1 cellular context compared by ENCODE assay signal in the genomic region with DNA sequence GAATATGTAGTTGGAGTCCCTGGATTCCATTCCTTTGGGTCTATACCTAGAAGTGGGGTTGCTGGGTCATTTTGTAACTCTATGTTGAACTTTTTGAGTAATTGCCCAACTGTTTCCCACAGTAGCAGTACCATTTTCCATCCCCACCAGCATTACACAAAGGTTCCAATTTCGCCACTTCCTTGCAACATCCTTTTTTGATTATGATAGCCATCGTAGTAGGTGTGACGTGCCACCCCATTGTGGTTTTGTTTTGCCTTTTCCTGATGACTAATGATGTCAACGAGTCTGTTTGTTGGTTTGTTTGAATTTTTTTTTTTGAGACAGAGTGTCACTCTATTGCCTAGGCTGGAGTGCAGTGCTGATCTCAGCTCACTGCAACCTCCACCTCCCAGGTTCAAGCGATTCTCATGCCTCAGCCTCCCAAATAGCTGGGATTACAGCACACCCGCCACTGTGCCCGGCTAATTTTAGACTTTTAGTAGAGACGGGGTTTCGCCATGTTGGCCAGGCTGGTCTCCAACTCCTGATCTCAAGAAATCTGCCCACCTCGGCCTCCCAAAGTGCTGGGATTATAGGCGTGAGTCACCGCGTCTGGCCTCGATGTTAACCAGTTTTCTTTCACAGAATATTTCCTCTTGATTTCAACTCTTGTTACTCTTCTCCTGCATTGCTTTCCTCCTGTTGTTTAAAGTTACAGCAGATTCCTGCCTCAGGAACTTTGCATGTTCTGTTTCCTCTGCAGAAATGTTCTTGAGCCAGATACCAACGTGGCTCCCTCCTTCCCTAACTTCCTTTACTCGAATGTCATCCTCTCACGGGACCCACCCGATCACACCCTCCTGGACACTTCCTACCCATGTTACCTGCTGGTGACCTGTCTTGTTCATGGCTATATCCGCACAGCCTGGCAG.
A peak's percentile ranks its signal among the peaks of the same experiment; 100 is the strongest.
TF ChIP-seq lines count a peak whose summit lies in the region.

No MANE protein-coding gene starts in this region.

TF ChIP-seq in HepG2, 621 proteins besides CTCF, POLR2A, EP300 and RAD21:
- TF ChIP-seq, protein P1, sequence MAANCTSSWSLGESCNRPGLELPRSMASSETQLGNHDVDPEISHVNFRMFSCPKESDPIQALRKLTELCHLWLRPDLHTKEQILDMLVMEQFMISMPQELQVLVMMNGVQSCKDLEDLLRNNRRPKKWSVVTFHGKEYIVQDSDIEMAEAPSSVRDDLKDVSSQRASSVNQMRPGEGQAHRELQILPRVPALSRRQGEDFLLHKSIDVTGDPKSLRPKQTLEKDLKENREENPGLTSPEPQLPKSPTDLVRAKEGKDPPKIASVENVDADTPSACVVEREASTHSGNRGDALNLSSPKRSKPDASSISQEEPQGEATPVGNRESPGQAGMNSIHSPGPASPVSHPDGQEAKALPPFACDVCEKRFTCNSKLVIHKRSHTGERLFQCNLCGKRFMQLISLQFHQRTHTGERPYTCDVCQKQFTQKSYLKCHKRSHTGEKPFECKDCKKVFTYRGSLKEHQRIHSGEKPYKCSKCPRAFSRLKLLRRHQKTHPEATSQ (CRISPR knock-in tag; IDR thresholded peaks at IDR 0.05; ENCODE audit: borderline replicate concordance) = no peak
- no peak for TF ChIP-seq HMG20A (CRISPR knock-in tag; IDR thresholded peaks at IDR 0.05; ENCODE audit: borderline replicate concordance)
- peak; percentile 70 for TF ChIP-seq CREB1 (IDR thresholded peaks at IDR 0.05)
- no peak for TF ChIP-seq CREB1 (CRISPR knock-in tag; IDR thresholded peaks at IDR 0.05)
- no peak for TF ChIP-seq ZNF670 (CRISPR knock-in tag; IDR thresholded peaks at IDR 0.05; ENCODE audit: borderline replicate concordance)
- TF ChIP-seq, protein P2, sequence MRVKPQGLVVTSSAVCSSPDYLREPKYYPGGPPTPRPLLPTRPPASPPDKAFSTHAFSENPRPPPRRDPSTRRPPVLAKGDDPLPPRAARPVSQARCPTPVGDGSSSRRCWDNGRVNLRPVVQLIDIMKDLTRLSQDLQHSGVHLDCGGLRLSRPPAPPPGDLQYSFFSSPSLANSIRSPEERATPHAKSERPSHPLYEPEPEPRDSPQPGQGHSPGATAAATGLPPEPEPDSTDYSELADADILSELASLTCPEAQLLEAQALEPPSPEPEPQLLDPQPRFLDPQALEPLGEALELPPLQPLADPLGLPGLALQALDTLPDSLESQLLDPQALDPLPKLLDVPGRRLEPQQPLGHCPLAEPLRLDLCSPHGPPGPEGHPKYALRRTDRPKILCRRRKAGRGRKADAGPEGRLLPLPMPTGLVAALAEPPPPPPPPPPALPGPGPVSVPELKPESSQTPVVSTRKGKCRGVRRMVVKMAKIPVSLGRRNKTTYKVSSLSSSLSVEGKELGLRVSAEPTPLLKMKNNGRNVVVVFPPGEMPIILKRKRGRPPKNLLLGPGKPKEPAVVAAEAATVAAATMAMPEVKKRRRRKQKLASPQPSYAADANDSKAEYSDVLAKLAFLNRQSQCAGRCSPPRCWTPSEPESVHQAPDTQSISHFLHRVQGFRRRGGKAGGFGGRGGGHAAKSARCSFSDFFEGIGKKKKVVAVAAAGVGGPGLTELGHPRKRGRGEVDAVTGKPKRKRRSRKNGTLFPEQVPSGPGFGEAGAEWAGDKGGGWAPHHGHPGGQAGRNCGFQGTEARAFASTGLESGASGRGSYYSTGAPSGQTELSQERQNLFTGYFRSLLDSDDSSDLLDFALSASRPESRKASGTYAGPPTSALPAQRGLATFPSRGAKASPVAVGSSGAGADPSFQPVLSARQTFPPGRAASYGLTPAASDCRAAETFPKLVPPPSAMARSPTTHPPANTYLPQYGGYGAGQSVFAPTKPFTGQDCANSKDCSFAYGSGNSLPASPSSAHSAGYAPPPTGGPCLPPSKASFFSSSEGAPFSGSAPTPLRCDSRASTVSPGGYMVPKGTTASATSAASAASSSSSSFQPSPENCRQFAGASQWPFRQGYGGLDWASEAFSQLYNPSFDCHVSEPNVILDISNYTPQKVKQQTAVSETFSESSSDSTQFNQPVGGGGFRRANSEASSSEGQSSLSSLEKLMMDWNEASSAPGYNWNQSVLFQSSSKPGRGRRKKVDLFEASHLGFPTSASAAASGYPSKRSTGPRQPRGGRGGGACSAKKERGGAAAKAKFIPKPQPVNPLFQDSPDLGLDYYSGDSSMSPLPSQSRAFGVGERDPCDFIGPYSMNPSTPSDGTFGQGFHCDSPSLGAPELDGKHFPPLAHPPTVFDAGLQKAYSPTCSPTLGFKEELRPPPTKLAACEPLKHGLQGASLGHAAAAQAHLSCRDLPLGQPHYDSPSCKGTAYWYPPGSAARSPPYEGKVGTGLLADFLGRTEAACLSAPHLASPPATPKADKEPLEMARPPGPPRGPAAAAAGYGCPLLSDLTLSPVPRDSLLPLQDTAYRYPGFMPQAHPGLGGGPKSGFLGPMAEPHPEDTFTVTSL (CRISPR knock-in tag; IDR thresholded peaks at IDR 0.05; ENCODE audit: borderline replicate concordance) = no peak
- TF ChIP-seq ZFX (CRISPR knock-in tag; IDR thresholded peaks at IDR 0.05; ENCODE audit: low read depth) = no peak
- no peak for TF ChIP-seq CBX5 (CRISPR knock-in tag; IDR thresholded peaks at IDR 0.05; ENCODE audit: borderline replicate concordance)
- TF ChIP-seq, protein P3, sequence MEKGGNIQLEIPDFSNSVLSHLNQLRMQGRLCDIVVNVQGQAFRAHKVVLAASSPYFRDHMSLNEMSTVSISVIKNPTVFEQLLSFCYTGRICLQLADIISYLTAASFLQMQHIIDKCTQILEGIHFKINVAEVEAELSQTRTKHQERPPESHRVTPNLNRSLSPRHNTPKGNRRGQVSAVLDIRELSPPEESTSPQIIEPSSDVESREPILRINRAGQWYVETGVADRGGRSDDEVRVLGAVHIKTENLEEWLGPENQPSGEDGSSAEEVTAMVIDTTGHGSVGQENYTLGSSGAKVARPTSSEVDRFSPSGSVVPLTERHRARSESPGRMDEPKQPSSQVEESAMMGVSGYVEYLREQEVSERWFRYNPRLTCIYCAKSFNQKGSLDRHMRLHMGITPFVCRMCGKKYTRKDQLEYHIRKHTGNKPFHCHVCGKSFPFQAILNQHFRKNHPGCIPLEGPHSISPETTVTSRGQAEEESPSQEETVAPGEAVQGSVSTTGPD (CRISPR knock-in tag; IDR thresholded peaks at IDR 0.05) = no peak
- no peak for TF ChIP-seq RFX5 (IDR thresholded peaks at IDR 0.05; ENCODE audit: low read depth, low read length)
- TF ChIP-seq CEBPB (IDR thresholded peaks at IDR 0.05; ENCODE audit: borderline replicate concordance, low read depth, low read length) = peak; percentile 13; the same call in 1 of the 2 replicates
- no peak for TF ChIP-seq ZNF556 (CRISPR knock-in tag; IDR thresholded peaks at IDR 0.05; ENCODE audit: borderline replicate concordance)
- TF ChIP-seq PRDM10 (CRISPR knock-in tag; IDR thresholded peaks at IDR 0.05; ENCODE audit: low read depth) = no peak
- TF ChIP-seq AGO2 (optimal IDR thresholded peaks at IDR 0.05; ENCODE audit: low read depth, low read length) = no peak
- TF ChIP-seq NFYB (CRISPR knock-in tag; IDR thresholded peaks at IDR 0.05) = no peak
- no peak for TF ChIP-seq ZNF724P (CRISPR knock-in tag; IDR thresholded peaks at IDR 0.05; ENCODE audit: borderline replicate concordance)
- TF ChIP-seq JDP2 (CRISPR knock-in tag; IDR thresholded peaks at IDR 0.05; ENCODE audit: borderline replicate concordance) = no peak
- TF ChIP-seq MAZ (IDR thresholded peaks at IDR 0.05; ENCODE audit: borderline replicate concordance, low read depth, low read length) = no peak
- no peak for TF ChIP-seq MAZ (CRISPR knock-in tag; IDR thresholded peaks at IDR 0.05; ENCODE audit: low read depth)
- no peak for TF ChIP-seq ZBTB42 (CRISPR knock-in tag; IDR thresholded peaks at IDR 0.05)
- no peak for TF ChIP-seq PTBP1 (IDR thresholded peaks at IDR 0.05; ENCODE audit: low read depth, low read length, poor library complexity, severe bottlenecking)
- TF ChIP-seq NR2F6 (IDR thresholded peaks at IDR 0.05) = no peak
- no peak for TF ChIP-seq NR2F6 (CRISPR knock-in tag; IDR thresholded peaks at IDR 0.05)
- no peak for TF ChIP-seq ATF7 (IDR thresholded peaks at IDR 0.05)
- no peak for TF ChIP-seq ATF7 (CRISPR knock-in tag; IDR thresholded peaks at IDR 0.05)
- no peak for TF ChIP-seq DNMT3B (CRISPR knock-in tag; conservative IDR thresholded peaks at IDR 0.05)
- TF ChIP-seq ZBTB21 (CRISPR knock-in tag; IDR thresholded peaks at IDR 0.05) = peak; percentile 36; the same call in 1 of the 2 replicates
- no peak for TF ChIP-seq STAT5B (CRISPR knock-in tag; IDR thresholded peaks at IDR 0.05)
- TF ChIP-seq TEAD3 (CRISPR knock-in tag; optimal IDR thresholded peaks at IDR 0.05; ENCODE audit: borderline replicate concordance) = no peak
- no peak for TF ChIP-seq NR1H2 (CRISPR knock-in tag; IDR thresholded peaks at IDR 0.05; ENCODE audit: borderline replicate concordance, low read depth)
- TF ChIP-seq, protein P4, sequence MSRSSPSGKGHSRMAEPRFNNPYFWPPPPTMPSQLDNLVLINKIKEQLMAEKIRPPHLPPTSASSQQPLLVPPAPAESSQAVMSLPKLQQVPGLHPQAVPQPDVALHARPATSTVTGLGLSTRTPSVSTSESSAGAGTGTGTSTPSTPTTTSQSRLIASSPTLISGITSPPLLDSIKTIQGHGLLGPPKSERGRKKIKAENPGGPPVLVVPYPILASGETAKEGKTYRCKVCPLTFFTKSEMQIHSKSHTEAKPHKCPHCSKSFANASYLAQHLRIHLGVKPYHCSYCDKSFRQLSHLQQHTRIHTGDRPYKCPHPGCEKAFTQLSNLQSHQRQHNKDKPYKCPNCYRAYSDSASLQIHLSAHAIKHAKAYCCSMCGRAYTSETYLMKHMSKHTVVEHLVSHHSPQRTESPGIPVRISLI (CRISPR knock-in tag; IDR thresholded peaks at IDR 0.05; ENCODE audit: borderline replicate concordance) = 0 out of 2 replicates have a peak, but pooled peaks have one; percentile 27
- no peak for TF ChIP-seq HNRNPK (IDR thresholded peaks at IDR 0.05; ENCODE audit: low read depth, low read length, poor library complexity, severe bottlenecking)
- TF ChIP-seq SALL1 (CRISPR knock-in tag; IDR thresholded peaks at IDR 0.05) = no peak
- no peak for TF ChIP-seq RXRB (CRISPR knock-in tag; IDR thresholded peaks at IDR 0.05; ENCODE audit: borderline replicate concordance)
